Comparison of ENCODE assay signal across 10 cellular contexts in genomic region chr16:10616744-10617640, GRCh38. TPM values are rescaled to one million over a fixed set of nuclear protein-coding genes. Genes with fewer than 3 reads are reported as not detected.
DNase-seq lines count a peak whose midpoint lies in the region; ATAC-seq and TF ChIP-seq lines count a peak whose summit lies in the region.
"Had no signal": no experiment of that assay in that cellular context is flagged by ENCODE, and none has a peak within 500 bp of the region (broad histone marks: within the 10 kb centered on the region; RNA-seq: fewer than 3 reads in every experiment).

No MANE protein-coding gene starts in this region.

- peak; percentile 63 for ATAC-seq in gastroesophageal sphincter
- ATAC-seq in naive thymus-derived CD4-positive, alpha-beta T cell = no peak

- peaks cover 14% of the 10 kb centered on the region for H3K27me3 ChIP-seq in gastroesophageal sphincter
- H3K27me3 ChIP-seq in naive thymus-derived CD4-positive, alpha-beta T cell (ENCODE audit: control insufficient read depth in 2 of 2, insufficient read depth in 2 of 2, low read length in 2 of 2) = peaks cover 0 to 2% of the 10 kb centered on the region in 2 donors

- H3K9me3 ChIP-seq in gastroesophageal sphincter = no peaks in the 10 kb centered on the region
- no peaks in the 10 kb centered on the region for H3K9me3 ChIP-seq in naive thymus-derived CD4-positive, alpha-beta T cell (ENCODE audit: control insufficient read depth in 2 of 3, low read length in 3 of 3)
- H3K9me3 ChIP-seq: HAP-1 had no signal

- intact Hi-C loops in naive thymus-derived CD4-positive, alpha-beta T cell (cut with micrococcal nuclease) = no loop called here

- H3K4me1 ChIP-seq in gastroesophageal sphincter = peaks cover 0 to 25% (median 0%) of the 10 kb centered on the region in 3 donors
- no peaks in the 10 kb centered on the region for H3K4me1 ChIP-seq in naive thymus-derived CD4-positive, alpha-beta T cell (ENCODE audit: control insufficient read depth in 2 of 2, insufficient read depth in 2 of 2, low read length in 2 of 2)

- H3K9me3 Mint-ChIP-seq in progenitor cell of endocrine pancreas (ENCODE audit: low read depth) = no peaks in the 10 kb centered on the region
- peaks cover 0 to 4% (median 0%) of the 10 kb centered on the region in 11 donors for H3K9me3 Mint-ChIP-seq in naive thymus-derived CD4-positive, alpha-beta T cell
- H3K9me3 Mint-ChIP-seq: activated naive CD8-positive, alpha-beta T cell treated with anti-CD3 and anti-CD28 coated beads, Interleukin-2, amount 10 ng/mL, durations not matched to agents 7 days and 5 days had no signal

- TF ChIP-seq POLR2A in gastroesophageal sphincter (IDR thresholded peaks at IDR 0.05) = no peak

- peak; percentile 32 for DNase-seq in ELR (ENCODE audit: low read depth)
- DNase-seq in NCI-H774 (lab: John Stamatoyannopoulos, UW) = peak; percentile 11
- DNase-seq in retina = peak; percentile 34
- DNase-seq in progenitor cell of endocrine pancreas (ENCODE audit: low spot score, unreplicated experiment) = no peak
- DNase-seq in naive thymus-derived CD4-positive, alpha-beta T cell = no peak
- DNase-seq in GOT3 (lab: John Stamatoyannopoulos, UW) = no peak
- no peak for DNase-seq in HEK293T (ENCODE audit: extremely low spot score)
- DNase-seq: activated naive CD8-positive, alpha-beta T cell treated with anti-CD3 and anti-CD28 coated beads, Interleukin-2, amount 10 ng/mL, durations not matched to agents 7 days and 5 days had no signal

- WGBS in gastroesophageal sphincter (ENCODE audit: low coverage in 1 of 2), 2 donors = 32% methylated on average over 2 of the region's 15 CpGs; no CpG with 5 or more reads in 1 of the 2 donors

- peaks cover 23% of the 10 kb centered on the region for H3K27me3 Mint-ChIP-seq in progenitor cell of endocrine pancreas
- H3K27me3 Mint-ChIP-seq in naive thymus-derived CD4-positive, alpha-beta T cell = peaks cover 5 to 31% (median 16%) of the 10 kb centered on the region in 5 donors

- H3K4me3 ChIP-seq in gastroesophageal sphincter = no peak overlapping the region
- H3K4me3 ChIP-seq in naive thymus-derived CD4-positive, alpha-beta T cell (ENCODE audit: low read length) = no peak overlapping the region
- H3K4me3 ChIP-seq: HAP-1 had no signal

- no peak overlapping the region for H3K27ac Mint-ChIP-seq in progenitor cell of endocrine pancreas
- H3K27ac Mint-ChIP-seq in naive thymus-derived CD4-positive, alpha-beta T cell = no peak overlapping the region
- H3K27ac Mint-ChIP-seq: activated naive CD8-positive, alpha-beta T cell treated with anti-CD3 and anti-CD28 coated beads, Interleukin-2, amount 10 ng/mL, durations not matched to agents 7 days and 5 days had no signal

- TF ChIP-seq EP300 in gastroesophageal sphincter (IDR thresholded peaks at IDR 0.05) = no peak

- TF ChIP-seq CTCF in gastroesophageal sphincter (IDR thresholded peaks at IDR 0.05) (no peak), progenitor cell of endocrine pancreas (IDR thresholded peaks at IDR 0.05; ENCODE audit: unreplicated experiment) (no peak)

- H3K36me3 Mint-ChIP-seq in progenitor cell of endocrine pancreas (ENCODE audit: insufficient read depth) = no peaks in the 10 kb centered on the region
- H3K36me3 Mint-ChIP-seq in naive thymus-derived CD4-positive, alpha-beta T cell = no peaks in the 10 kb centered on the region
- H3K36me3 Mint-ChIP-seq: activated naive CD8-positive, alpha-beta T cell treated with anti-CD3 and anti-CD28 coated beads, Interleukin-2, amount 10 ng/mL, durations not matched to agents 7 days and 5 days had no signal

- POLR2A ChIA-PET in naive thymus-derived CD4-positive, alpha-beta T cell (lab: Charles Lee) = no interaction called here
- POLR2A ChIA-PET in HEK293T (lab: Yijun Ruan, JAX) = interaction anchor here (1.3 kb wide), 1 partner anchor 36 kb away, joined by 4 read pairs; the partner anchor contains the start of gene EMP2

- peaks cover 13% of the 10 kb centered on the region for H3K4me1 Mint-ChIP-seq in progenitor cell of endocrine pancreas (ENCODE audit: low read depth)
- peaks cover 0 to 4% (median 0%) of the 10 kb centered on the region in 7 donors for H3K4me1 Mint-ChIP-seq in naive thymus-derived CD4-positive, alpha-beta T cell
- H3K4me1 Mint-ChIP-seq: activated naive CD8-positive, alpha-beta T cell treated with anti-CD3 and anti-CD28 coated beads, Interleukin-2, amount 10 ng/mL, durations not matched to agents 7 days and 5 days had no signal

- H3K4me3 Mint-ChIP-seq in progenitor cell of endocrine pancreas (ENCODE audit: low read depth) = no peak overlapping the region
- no peak overlapping the region for H3K4me3 Mint-ChIP-seq in naive thymus-derived CD4-positive, alpha-beta T cell
- H3K4me3 Mint-ChIP-seq: activated naive CD8-positive, alpha-beta T cell treated with anti-CD3 and anti-CD28 coated beads, Interleukin-2, amount 10 ng/mL, durations not matched to agents 7 days and 5 days had no signal

- CTCF ChIA-PET in naive thymus-derived CD4-positive, alpha-beta T cell (lab: Charles Lee) = no interaction called here
- CTCF ChIA-PET in HEK293T (lab: Yijun Ruan, JAX) = no interaction called here

- H3K36me3 ChIP-seq in gastroesophageal sphincter = no peaks in the 10 kb centered on the region
- no peaks in the 10 kb centered on the region for H3K36me3 ChIP-seq in naive thymus-derived CD4-positive, alpha-beta T cell (ENCODE audit: control insufficient read depth in 2 of 3, insufficient read depth in 3 of 3, low read length in 3 of 3)
- H3K36me3 ChIP-seq: HAP-1 had no signal

- peak overlapping the region in 3 of 4 donors; percentile 43 to 59 (median 51) for H3K27ac ChIP-seq in gastroesophageal sphincter
- H3K27ac ChIP-seq in naive thymus-derived CD4-positive, alpha-beta T cell (ENCODE audit: low read depth, low read length) = no peak overlapping the region

TF ChIP-seq in HEK293T, 16 proteins besides CTCF, POLR2A, EP300 and RAD21:
- TF ChIP-seq LEF1 (IDR thresholded peaks at IDR 0.05; ENCODE audit: borderline replicate concordance) (no peak), SUZ12 (IDR thresholded peaks at IDR 0.05) (no peak), CTBP1 (IDR thresholded peaks at IDR 0.05; ENCODE audit: borderline replicate concordance) (no peak), PKNOX1 (IDR thresholded peaks at IDR 0.05) (no peak), FOXM1 (IDR thresholded peaks at IDR 0.05; ENCODE audit: borderline replicate concordance) (no peak)

RNA-seq across cellular contexts. Expression of gene EMP2, which starts 36.6 kb away (rescaled TPM):
- 10 to 100 TPM; 52.8 to 94.7 (median 69.7) TPM for total RNA-seq in gastroesophageal sphincter
- 10.5 and 11.6 TPM in 2 replicates for total RNA-seq in progenitor cell of endocrine pancreas
- total RNA-seq in naive thymus-derived CD4-positive, alpha-beta T cell = not detected
- polyA plus RNA-seq in naive thymus-derived CD4-positive, alpha-beta T cell = not detected
- total RNA-seq: activated naive CD8-positive, alpha-beta T cell treated with anti-CD3 and anti-CD28 coated beads, Interleukin-2, amount 10 ng/mL, durations not matched to agents 7 days and 5 days had no signal

Comparison
In these comparisons a context has a peak if more than half of its experiments do, and no peak if none do; other contexts are left out.
1. DNase-seq: peak in ELR (single experiment), NCI-H774 (single experiment) and retina (single experiment); none in progenitor cell of endocrine pancreas (single experiment), naive thymus-derived CD4-positive, alpha-beta T cell (0 of 9), GOT3 (single experiment) and HEK293T (single experiment).
2. RNA of gene EMP2, which starts 36.6 kb away (total RNA-seq): 52.8 to 94.7 TPM in gastroesophageal sphincter and 10.5 to 11.6 TPM in progenitor cell of endocrine pancreas; not detected in naive thymus-derived CD4-positive, alpha-beta T cell; every median in the first group is over 10 times any median in the second.